ENCODE assay signal across 6 cellular contexts in genomic region chr12:107608779-107609178, GRCh38.
DNase-seq lines count a peak whose midpoint lies in the region; ATAC-seq, FAIRE-seq and TF ChIP-seq lines count a peak whose summit lies in the region.
"Not testable (repeated sequence)": the region's sequence is repeated elsewhere in the genome, so short reads cannot be mapped to it uniquely, and the experiment has no call there.

No MANE protein-coding gene starts in this region.

- not testable (repeated sequence) for H3K4me3 ChIP-seq in H1 (ENCODE audit: extremely low read depth in 1 of 4, insufficient read depth in 2 of 4, low read depth in 3 of 4, low read length in 4 of 4); neural progenitor cell; thyroid gland (replicated peaks in 1 of 3)

- not testable (repeated sequence) for H4K91ac ChIP-seq in H1 (replicated peaks; ENCODE audit: insufficient read length, low read length)

- H3K56ac ChIP-seq in H1 (replicated peaks; ENCODE audit: insufficient read length, low read depth, low read length): not testable (repeated sequence)

- TF ChIP-seq EP300 in H1 (IDR thresholded peaks at IDR 0.05; ENCODE audit: borderline replicate concordance in 1 of 2, low read depth in 2 of 2, low read length in 2 of 2): not testable (repeated sequence)

- not testable (repeated sequence) for H3K36me3 Mint-ChIP-seq in WTC11, neural progenitor cell, type B pancreatic cell

- H3K27ac ChIP-seq in H1 (ENCODE audit: low read depth, low read length); neural progenitor cell: not testable (repeated sequence)
- H3K27ac ChIP-seq in thyroid gland: peak overlapping the region; percentile 78 to 96 (median 88)

- H3K9ac ChIP-seq in H1 (replicated peaks in 1 of 4; ENCODE audit: extremely low read depth in 1 of 4, low read depth in 3 of 4, low read length in 3 of 4); neural progenitor cell: not testable (repeated sequence)

- H3K27me3 ChIP-seq in H1 (replicated peaks in 1 of 4; ENCODE audit: control insufficient read depth in 3 of 4, extremely low read depth in 1 of 4, insufficient read depth in 3 of 4, low read length in 3 of 4); neural progenitor cell; thyroid gland: not testable (repeated sequence)

- H3K4me1 Mint-ChIP-seq in WTC11 (peaks cover 51% of the 10 kb centered on the region), neural progenitor cell (peaks cover 22% of the 10 kb centered on the region), type B pancreatic cell (ENCODE audit: unreplicated experiment) (peaks cover 29% of the 10 kb centered on the region)

- not testable (repeated sequence) for TF ChIP-seq CTCF in WTC11 (IDR thresholded peaks at IDR 0.05); H1 (IDR thresholded peaks at IDR 0.05; ENCODE audit: control extremely low read depth in 1 of 3, insufficient read depth in 1 of 3, low read depth in 1 of 3, low read length in 3 of 3); neural progenitor cell (IDR thresholded peaks at IDR 0.05); thyroid gland (IDR thresholded peaks at IDR 0.05); type B pancreatic cell (conservative IDR thresholded peaks at IDR 0.05)

- H2BK120ac ChIP-seq in H1 (replicated peaks; ENCODE audit: low read depth, low read length): not testable (repeated sequence)

- not testable (repeated sequence) for H3K79me1 ChIP-seq in H1 (ENCODE audit: low read depth, low read length)

- not testable (repeated sequence) for H3K9me3 Mint-ChIP-seq in WTC11, neural progenitor cell, type B pancreatic cell

- H4K8ac ChIP-seq in H1 (ENCODE audit: extremely low read depth, insufficient read depth, low read length): not testable (repeated sequence)

- POLR2A ChIA-PET in WTC11 (lab: Charles Lee): not testable (repeated sequence)
- POLR2A ChIA-PET in H1 (lab: Charles Lee; ENCODE audit: partially characterized antibody): interaction anchor here (1.5 to 2.2 kb wide), 3 partner anchors 10 to 27 kb away, joined by 3 to 5 read pairs (median 4); no protein-coding TSS in a partner anchor

- H3K23me2 ChIP-seq in H1 (ENCODE audit: low read depth, low read length): not testable (repeated sequence)

- not testable (repeated sequence) for H3K14ac ChIP-seq in H1 (ENCODE audit: insufficient read length)

- H3K23ac ChIP-seq in H1 (ENCODE audit: insufficient read length): not testable (repeated sequence)

- not testable (repeated sequence) for H3K27ac Mint-ChIP-seq in WTC11, neural progenitor cell
- peak overlapping the region; percentile 9 for H3K27ac Mint-ChIP-seq in type B pancreatic cell

- not testable (repeated sequence) for H3K4ac ChIP-seq in H1 (replicated peaks; ENCODE audit: insufficient read length, low read depth, low read length)

- not testable (repeated sequence) for TF ChIP-seq RAD21 in H1 (IDR thresholded peaks at IDR 0.05 in 1 of 2, conservative IDR thresholded peaks at IDR 0.05 in 1 of 2; ENCODE audit: low read depth in 2 of 2, low read length in 2 of 2)

- not testable (repeated sequence) for H3K4me3 Mint-ChIP-seq in WTC11, type B pancreatic cell
- H3K4me3 Mint-ChIP-seq in neural progenitor cell: peak overlapping the region; percentile 50

- not testable (repeated sequence) for H2AFZ ChIP-seq in H1 (ENCODE audit: low read length); neural progenitor cell (replicated peaks)

- H3F3A ChIP-seq in neural progenitor cell (ENCODE audit: low read depth): not testable (repeated sequence)

- peak overlapping the region; percentile 62; the same call in 1 of the 2 replicates for H2BK12ac ChIP-seq in H1 (ENCODE audit: low read depth, low read length)

- H2BK15ac ChIP-seq in H1 (ENCODE audit: low read length): not testable (repeated sequence)

- H2BK20ac ChIP-seq in H1 (ENCODE audit: low read length): not testable (repeated sequence)

- not testable (repeated sequence) for ATAC-seq in WTC11

- 86% methylated on average over 5 of the region's 5 CpGs; no CpG with 5 or more reads in 1 of the 2 experiments for WGBS in H1 (ENCODE audit: extremely low coverage in 1 of 2, insufficient coverage in 1 of 2, insufficient read length in 1 of 2, insufficient replicate concordance in 2 of 2, low coverage in 1 of 2, low lambda C conversion rate in 2 of 2, missing lambda C conversion rate in 1 of 2), 2 experiments
- WGBS in thyroid gland, 2 donors: 94 to 97% methylated on average over 5 of the region's 5 CpGs

- H3K27me3 Mint-ChIP-seq in WTC11 (ENCODE audit: low read depth); type B pancreatic cell: not testable (repeated sequence)
- H3K27me3 Mint-ChIP-seq in neural progenitor cell (ENCODE audit: insufficient read depth, low read depth): peaks cover 11% of the 10 kb centered on the region

- CTCF ChIA-PET in WTC11 (lab: Charles Lee) (interaction anchor here (0.9 to 4.3 kb wide), 18 partner anchors 11 to 481 kb away, joined by 3 to 23 read pairs (median 8); no protein-coding TSS in a partner anchor), H1 (lab: Charles Lee; ENCODE audit: partially characterized antibody) (interaction anchor here (0.6 to 10.0 kb wide), 29 partner anchors 10 to 595 kb away, joined by 3 to 186 read pairs (median 6); no protein-coding TSS in a partner anchor)

- H2BK5ac ChIP-seq in H1 (ENCODE audit: low read depth, low read length): not testable (repeated sequence)

- intact Hi-C loops in thyroid gland (cut with DNase I): loop anchor here (5.0 to 10.0 kb wide), 2 partner anchors 284 to 476 kb away; no protein-coding TSS in a partner anchor

- not testable (repeated sequence) for FAIRE-seq in H1 (lab: Jason Lieb, UNC)

- H2AK5ac ChIP-seq in H1 (ENCODE audit: low read depth, low read length): not testable (repeated sequence)

- H3K18ac ChIP-seq in H1 (ENCODE audit: extremely low read depth, low read length): not testable (repeated sequence)

- not testable (repeated sequence) for H3K79me2 ChIP-seq in H1 (ENCODE audit: control insufficient read depth in 1 of 2, insufficient read depth in 2 of 2, low read length in 2 of 2); neural progenitor cell (ENCODE audit: low read depth)

- H3K4me2 ChIP-seq in H1 (ENCODE audit: insufficient read depth in 1 of 2, low read depth in 2 of 2, low read length in 2 of 2); neural progenitor cell: not testable (repeated sequence)

- peaks cover 6 to 16% (median 10%) of the 10 kb centered on the region in 4 experiments for H3K4me1 ChIP-seq in H1 (replicated peaks in 1 of 4; ENCODE audit: control insufficient read depth in 3 of 4, insufficient read depth in 4 of 4, low read length in 3 of 4)
- not testable (repeated sequence) for H3K4me1 ChIP-seq in neural progenitor cell
- H3K4me1 ChIP-seq in thyroid gland: peaks cover 10 to 14% of the 10 kb centered on the region in 2 donors

- not testable (repeated sequence) for H3K9me3 ChIP-seq in H1 (ENCODE audit: insufficient read depth in 2 of 2, low read depth in 1 of 2, low read length in 1 of 2); neural progenitor cell (ENCODE audit: low read depth); thyroid gland

- not testable (repeated sequence) for DNase-seq in WTC11 (ENCODE audit: low spot score); H1 (ENCODE audit: low read depth in 1 of 2, low spot score in 2 of 2); neural progenitor cell (ENCODE audit: low spot score); thyroid gland; type B pancreatic cell (ENCODE audit: extremely low spot score, unreplicated experiment)
- DNase-seq in mesenteric fat pad (ENCODE audit: low spot score): peak; percentile 47

- H4K20me1 ChIP-seq in H1 (replicated peaks in 1 of 2; ENCODE audit: control insufficient read depth in 1 of 2, insufficient read depth in 2 of 2, low read length in 2 of 2); neural progenitor cell (ENCODE audit: low read depth): not testable (repeated sequence)

- not testable (repeated sequence) for TF ChIP-seq POLR2A in H1 (IDR thresholded peaks at IDR 0.05; ENCODE audit: control extremely low read depth in 1 of 2, low read depth in 2 of 2, low read length in 2 of 2); thyroid gland (IDR thresholded peaks at IDR 0.05)

- H4K5ac ChIP-seq in H1 (ENCODE audit: insufficient read length, low read depth, low read length): not testable (repeated sequence)

- H3K36me3 ChIP-seq in H1 (ENCODE audit: control insufficient read depth in 2 of 4, insufficient read depth in 4 of 4, low read length in 3 of 4); neural progenitor cell; thyroid gland: not testable (repeated sequence)

TF ChIP-seq in WTC11, 78 proteins besides CTCF, POLR2A, EP300 and RAD21:
- peak; percentile 100 for TF ChIP-seq HMGA2 (CRISPR knock-in tag; IDR thresholded peaks at IDR 0.05)
TF ChIP-seq in WTC11: peak in this region for 1; not testable (repeated sequence) for 77.
